Comparison of ENCODE assay signal across 1 cellular context in the genomic region with DNA sequence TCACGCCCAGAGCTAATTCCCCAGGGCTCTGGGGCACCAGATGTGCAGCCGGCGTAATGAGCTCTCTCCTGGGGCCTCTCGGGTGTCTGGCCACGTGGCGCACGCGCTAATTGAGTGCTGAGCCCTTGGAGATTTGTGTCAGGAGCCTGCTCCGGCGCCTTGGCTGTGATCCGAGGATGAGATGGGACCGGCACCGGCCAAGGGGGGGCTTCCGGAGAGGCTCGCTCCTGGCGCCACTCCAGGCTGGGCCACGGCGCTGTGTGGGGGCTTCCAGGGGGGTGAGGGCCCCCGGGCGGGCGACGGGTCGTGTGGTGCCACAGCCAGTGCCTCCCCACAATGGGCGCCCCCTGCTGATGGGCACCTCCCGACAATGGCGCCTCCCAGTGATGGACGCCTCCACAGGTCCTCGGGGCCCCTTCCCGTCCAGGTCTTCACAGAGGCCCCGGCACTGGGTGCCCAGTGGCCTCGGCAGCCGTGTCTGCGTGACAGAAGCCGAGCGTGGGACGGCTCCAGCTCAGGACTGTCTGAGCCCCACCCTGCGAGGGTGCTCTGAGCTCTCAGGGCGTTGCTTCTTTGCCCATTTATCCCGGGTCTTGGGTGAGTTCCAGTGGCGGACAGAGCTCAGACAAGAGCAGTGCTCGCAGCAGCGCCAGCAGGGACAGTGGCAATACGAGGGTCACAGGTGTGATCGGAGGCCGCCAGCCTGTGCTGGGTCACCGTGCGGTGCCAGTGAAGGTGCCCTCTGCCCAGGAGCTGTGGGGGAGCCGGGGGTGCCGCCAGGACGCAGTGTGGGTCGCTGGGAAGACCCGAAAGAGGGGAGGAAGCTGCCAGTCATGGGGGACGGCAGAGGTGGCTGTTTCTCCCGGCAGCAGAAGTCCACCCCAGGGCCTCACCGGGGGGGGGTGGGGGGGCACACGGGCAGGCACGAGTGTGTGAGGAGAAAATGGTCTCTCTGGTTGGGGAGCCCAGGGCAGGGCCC.
TF ChIP-seq lines count a peak whose summit lies in the region.

No MANE protein-coding gene starts in this region.

TF ChIP-seq in HEK293, 187 proteins besides CTCF, POLR2A, EP300 and RAD21 (continued from another document and continues in another):
- TF ChIP-seq ZNF48 (tag by site-specific recombination; IDR thresholded peaks at IDR 0.05) (no peak), ZBTB17 (tag by site-specific recombination; IDR thresholded peaks at IDR 0.05) (peak; percentile 68), ZBTB44 (tag by site-specific recombination; IDR thresholded peaks at IDR 0.05) (peak; percentile 75; the same call in 1 of the 2 replicates), IKZF3 (tag by site-specific recombination; IDR thresholded peaks at IDR 0.05) (peak; percentile 76), ZNF514 (tag by site-specific recombination; IDR thresholded peaks at IDR 0.05) (no peak), ZBTB49 (tag by site-specific recombination; IDR thresholded peaks at IDR 0.05; ENCODE audit: low read depth) (no peak), YY1 (tag by site-specific recombination; IDR thresholded peaks at IDR 0.05) (peak; percentile 41; the same call in 1 of the 2 replicates), ZNF626 (tag by site-specific recombination; IDR thresholded peaks at IDR 0.05) (no peak), ZNF571 (tag by site-specific recombination; IDR thresholded peaks at IDR 0.05) (no peak), ZNF280D (tag by site-specific recombination; IDR thresholded peaks at IDR 0.05) (no peak), ZBTB8A (tag by site-specific recombination; IDR thresholded peaks at IDR 0.05) (peak; percentile 76), MYNN (tag by site-specific recombination; IDR thresholded peaks at IDR 0.05; ENCODE audit: borderline replicate concordance) (no peak), ZNF501 (tag by site-specific recombination; IDR thresholded peaks at IDR 0.05) (peak; percentile 57; the same call in 1 of the 2 replicates), OSR2 (tag by site-specific recombination; IDR thresholded peaks at IDR 0.05) (peak; percentile 86), ZNF548 (tag by site-specific recombination; IDR thresholded peaks at IDR 0.05) (no peak), HOXC10 (CRISPR knock-in tag; IDR thresholded peaks at IDR 0.05) (no peak), ZNF549 (tag by site-specific recombination; IDR thresholded peaks at IDR 0.05) (no peak), ZNF510 (tag by site-specific recombination; IDR thresholded peaks at IDR 0.05; ENCODE audit: insufficient replicate concordance) (no peak), ZNF777 (tag by site-specific recombination; IDR thresholded peaks at IDR 0.05; ENCODE audit: borderline replicate concordance) (no peak), ZNF596 (tag by site-specific recombination; IDR thresholded peaks at IDR 0.05) (peak; percentile 57; the same call in 1 of the 2 replicates), ZNF155 (tag by site-specific recombination; IDR thresholded peaks at IDR 0.05) (no peak), ZNF157 (tag by site-specific recombination; IDR thresholded peaks at IDR 0.05) (no peak), ZNF175 (tag by site-specific recombination; IDR thresholded peaks at IDR 0.05) (no peak), ZNF10 (tag by site-specific recombination; IDR thresholded peaks at IDR 0.05) (0 out of 2 replicates have a peak, but pooled peaks have one; percentile 12), ZNF350 (tag by site-specific recombination; IDR thresholded peaks at IDR 0.05) (no peak), INSM2 (tag by site-specific recombination; IDR thresholded peaks at IDR 0.05) (peak; percentile 83), ZNF664 (tag by site-specific recombination; IDR thresholded peaks at IDR 0.05) (no peak), ZNF112 (tag by site-specific recombination; IDR thresholded peaks at IDR 0.05) (no peak), SP3 (tag by site-specific recombination; IDR thresholded peaks at IDR 0.05) (no peak), ZNF585B (tag by site-specific recombination; IDR thresholded peaks at IDR 0.05) (no peak), ZNF214 (tag by site-specific recombination; IDR thresholded peaks at IDR 0.05; ENCODE audit: borderline replicate concordance) (no peak)
- TF ChIP-seq, protein P1, sequence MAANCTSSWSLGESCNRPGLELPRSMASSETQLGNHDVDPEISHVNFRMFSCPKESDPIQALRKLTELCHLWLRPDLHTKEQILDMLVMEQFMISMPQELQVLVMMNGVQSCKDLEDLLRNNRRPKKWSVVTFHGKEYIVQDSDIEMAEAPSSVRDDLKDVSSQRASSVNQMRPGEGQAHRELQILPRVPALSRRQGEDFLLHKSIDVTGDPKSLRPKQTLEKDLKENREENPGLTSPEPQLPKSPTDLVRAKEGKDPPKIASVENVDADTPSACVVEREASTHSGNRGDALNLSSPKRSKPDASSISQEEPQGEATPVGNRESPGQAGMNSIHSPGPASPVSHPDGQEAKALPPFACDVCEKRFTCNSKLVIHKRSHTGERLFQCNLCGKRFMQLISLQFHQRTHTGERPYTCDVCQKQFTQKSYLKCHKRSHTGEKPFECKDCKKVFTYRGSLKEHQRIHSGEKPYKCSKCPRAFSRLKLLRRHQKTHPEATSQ (tag by site-specific recombination; IDR thresholded peaks at IDR 0.05), result no peak
- TF ChIP-seq, protein P2, sequence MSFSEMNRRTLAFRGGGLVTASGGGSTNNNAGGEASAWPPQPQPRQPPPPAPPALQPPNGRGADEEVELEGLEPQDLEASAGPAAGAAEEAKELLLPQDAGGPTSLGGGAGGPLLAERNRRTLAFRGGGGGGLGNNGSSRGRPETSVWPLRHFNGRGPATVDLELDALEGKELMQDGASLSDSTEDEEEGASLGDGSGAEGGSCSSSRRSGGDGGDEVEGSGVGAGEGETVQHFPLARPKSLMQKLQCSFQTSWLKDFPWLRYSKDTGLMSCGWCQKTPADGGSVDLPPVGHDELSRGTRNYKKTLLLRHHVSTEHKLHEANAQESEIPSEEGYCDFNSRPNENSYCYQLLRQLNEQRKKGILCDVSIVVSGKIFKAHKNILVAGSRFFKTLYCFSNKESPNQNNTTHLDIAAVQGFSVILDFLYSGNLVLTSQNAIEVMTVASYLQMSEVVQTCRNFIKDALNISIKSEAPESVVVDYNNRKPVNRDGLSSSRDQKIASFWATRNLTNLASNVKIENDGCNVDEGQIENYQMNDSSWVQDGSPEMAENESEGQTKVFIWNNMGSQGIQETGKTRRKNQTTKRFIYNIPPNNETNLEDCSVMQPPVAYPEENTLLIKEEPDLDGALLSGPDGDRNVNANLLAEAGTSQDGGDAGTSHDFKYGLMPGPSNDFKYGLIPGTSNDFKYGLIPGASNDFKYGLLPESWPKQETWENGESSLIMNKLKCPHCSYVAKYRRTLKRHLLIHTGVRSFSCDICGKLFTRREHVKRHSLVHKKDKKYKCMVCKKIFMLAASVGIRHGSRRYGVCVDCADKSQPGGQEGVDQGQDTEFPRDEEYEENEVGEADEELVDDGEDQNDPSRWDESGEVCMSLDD (tag by site-specific recombination; IDR thresholded peaks at IDR 0.05), result no peak; the same call in 1 of the 2 replicates
- TF ChIP-seq, protein P3, sequence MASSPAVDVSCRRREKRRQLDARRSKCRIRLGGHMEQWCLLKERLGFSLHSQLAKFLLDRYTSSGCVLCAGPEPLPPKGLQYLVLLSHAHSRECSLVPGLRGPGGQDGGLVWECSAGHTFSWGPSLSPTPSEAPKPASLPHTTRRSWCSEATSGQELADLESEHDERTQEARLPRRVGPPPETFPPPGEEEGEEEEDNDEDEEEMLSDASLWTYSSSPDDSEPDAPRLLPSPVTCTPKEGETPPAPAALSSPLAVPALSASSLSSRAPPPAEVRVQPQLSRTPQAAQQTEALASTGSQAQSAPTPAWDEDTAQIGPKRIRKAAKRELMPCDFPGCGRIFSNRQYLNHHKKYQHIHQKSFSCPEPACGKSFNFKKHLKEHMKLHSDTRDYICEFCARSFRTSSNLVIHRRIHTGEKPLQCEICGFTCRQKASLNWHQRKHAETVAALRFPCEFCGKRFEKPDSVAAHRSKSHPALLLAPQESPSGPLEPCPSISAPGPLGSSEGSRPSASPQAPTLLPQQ (tag by site-specific recombination; IDR thresholded peaks at IDR 0.05), result peak; percentile 60; the same call in 1 of the 2 replicates
- TF ChIP-seq, protein P4, sequence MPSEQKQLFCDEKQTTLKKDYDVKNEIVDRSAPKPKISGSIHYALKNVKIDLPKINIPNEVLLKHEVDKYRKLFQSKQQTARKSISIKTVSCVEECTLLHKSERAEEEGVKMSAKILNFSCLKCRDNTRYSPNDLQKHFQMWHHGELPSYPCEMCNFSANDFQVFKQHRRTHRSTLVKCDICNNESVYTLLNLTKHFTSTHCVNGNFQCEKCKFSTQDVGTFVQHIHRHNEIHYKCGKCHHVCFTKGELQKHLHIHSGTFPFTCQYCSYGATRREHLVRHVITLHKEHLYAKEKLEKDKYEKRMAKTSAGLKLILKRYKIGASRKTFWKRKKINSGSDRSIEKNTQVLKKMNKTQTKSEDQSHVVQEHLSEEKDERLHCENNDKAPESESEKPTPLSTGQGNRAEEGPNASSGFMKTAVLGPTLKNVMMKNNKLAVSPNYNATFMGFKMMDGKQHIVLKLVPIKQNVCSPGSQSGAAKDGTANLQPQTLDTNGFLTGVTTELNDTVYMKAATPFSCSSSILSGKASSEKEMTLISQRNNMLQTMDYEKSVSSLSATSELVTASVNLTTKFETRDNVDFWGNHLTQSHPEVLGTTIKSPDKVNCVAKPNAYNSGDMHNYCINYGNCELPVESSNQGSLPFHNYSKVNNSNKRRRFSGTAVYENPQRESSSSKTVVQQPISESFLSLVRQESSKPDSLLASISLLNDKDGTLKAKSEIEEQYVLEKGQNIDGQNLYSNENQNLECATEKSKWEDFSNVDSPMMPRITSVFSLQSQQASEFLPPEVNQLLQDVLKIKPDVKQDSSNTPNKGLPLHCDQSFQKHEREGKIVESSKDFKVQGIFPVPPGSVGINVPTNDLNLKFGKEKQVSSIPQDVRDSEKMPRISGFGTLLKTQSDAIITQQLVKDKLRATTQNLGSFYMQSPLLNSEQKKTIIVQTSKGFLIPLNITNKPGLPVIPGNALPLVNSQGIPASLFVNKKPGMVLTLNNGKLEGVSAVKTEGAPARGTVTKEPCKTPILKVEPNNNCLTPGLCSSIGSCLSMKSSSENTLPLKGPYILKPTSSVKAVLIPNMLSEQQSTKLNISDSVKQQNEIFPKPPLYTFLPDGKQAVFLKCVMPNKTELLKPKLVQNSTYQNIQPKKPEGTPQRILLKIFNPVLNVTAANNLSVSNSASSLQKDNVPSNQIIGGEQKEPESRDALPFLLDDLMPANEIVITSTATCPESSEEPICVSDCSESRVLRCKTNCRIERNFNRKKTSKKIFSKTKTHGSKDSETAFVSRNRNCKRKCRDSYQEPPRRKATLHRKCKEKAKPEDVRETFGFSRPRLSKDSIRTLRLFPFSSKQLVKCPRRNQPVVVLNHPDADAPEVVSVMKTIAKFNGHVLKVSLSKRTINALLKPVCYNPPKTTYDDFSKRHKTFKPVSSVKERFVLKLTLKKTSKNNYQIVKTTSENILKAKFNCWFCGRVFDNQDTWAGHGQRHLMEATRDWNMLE (tag by site-specific recombination; conservative IDR thresholded peaks at IDR 0.05; ENCODE audit: low read depth), result no peak
